Comparison of ENCODE assay signal across 1 cellular context in genomic region chr3:47324278-47324865, GRCh38.
A peak's percentile ranks its signal among the peaks of the same experiment; 100 is the strongest.
TF ChIP-seq lines count a peak whose summit lies in the region.

No MANE protein-coding gene starts in this region.

TF ChIP-seq in HepG2, 621 proteins besides CTCF, POLR2A, EP300 and RAD21 (continued from another document and continues in another):
- no peak for TF ChIP-seq ZNF576 (CRISPR knock-in tag; IDR thresholded peaks at IDR 0.05)
- no peak for TF ChIP-seq ZNF543 (CRISPR knock-in tag; IDR thresholded peaks at IDR 0.05)
- TF ChIP-seq FOXC1 (CRISPR knock-in tag; IDR thresholded peaks at IDR 0.05; ENCODE audit: borderline replicate concordance) = no peak
- peak; percentile 45 for TF ChIP-seq SAP130 (CRISPR knock-in tag; IDR thresholded peaks at IDR 0.05; ENCODE audit: low read depth)
- no peak for TF ChIP-seq SPEN (CRISPR knock-in tag; IDR thresholded peaks at IDR 0.05; ENCODE audit: low read depth)
- no peak for TF ChIP-seq CREB1 (IDR thresholded peaks at IDR 0.05)
- no peak for TF ChIP-seq CREB1 (CRISPR knock-in tag; IDR thresholded peaks at IDR 0.05)
- no peak for TF ChIP-seq ETV6 (CRISPR knock-in tag; conservative IDR thresholded peaks at IDR 0.05)
- TF ChIP-seq SNRNP70 (IDR thresholded peaks at IDR 0.05; ENCODE audit: low read depth, low read length) = no peak
- no peak for TF ChIP-seq SP1 (IDR thresholded peaks at IDR 0.05)
- TF ChIP-seq SP1 (CRISPR knock-in tag; IDR thresholded peaks at IDR 0.05) = no peak
- no peak for TF ChIP-seq GMEB2 (CRISPR knock-in tag; IDR thresholded peaks at IDR 0.05; ENCODE audit: low read depth)
- no peak for TF ChIP-seq ZNF879 (CRISPR knock-in tag; IDR thresholded peaks at IDR 0.05)
- TF ChIP-seq SP2 (CRISPR knock-in tag; IDR thresholded peaks at IDR 0.05) = no peak
- TF ChIP-seq HOXA9 (CRISPR knock-in tag; IDR thresholded peaks at IDR 0.05; ENCODE audit: borderline replicate concordance) = no peak
- TF ChIP-seq NRL (CRISPR knock-in tag; IDR thresholded peaks at IDR 0.05; ENCODE audit: borderline replicate concordance) = no peak
- TF ChIP-seq KDM5A (IDR thresholded peaks at IDR 0.05; ENCODE audit: borderline replicate concordance, low read length) = 0 out of 2 replicates have a peak, but pooled peaks have one; percentile 22
- TF ChIP-seq FOXK1 (CRISPR knock-in tag; IDR thresholded peaks at IDR 0.05; ENCODE audit: borderline replicate concordance, low read depth) = peak; percentile 41; the same call in 1 of the 2 replicates
- TF ChIP-seq, protein P1, sequence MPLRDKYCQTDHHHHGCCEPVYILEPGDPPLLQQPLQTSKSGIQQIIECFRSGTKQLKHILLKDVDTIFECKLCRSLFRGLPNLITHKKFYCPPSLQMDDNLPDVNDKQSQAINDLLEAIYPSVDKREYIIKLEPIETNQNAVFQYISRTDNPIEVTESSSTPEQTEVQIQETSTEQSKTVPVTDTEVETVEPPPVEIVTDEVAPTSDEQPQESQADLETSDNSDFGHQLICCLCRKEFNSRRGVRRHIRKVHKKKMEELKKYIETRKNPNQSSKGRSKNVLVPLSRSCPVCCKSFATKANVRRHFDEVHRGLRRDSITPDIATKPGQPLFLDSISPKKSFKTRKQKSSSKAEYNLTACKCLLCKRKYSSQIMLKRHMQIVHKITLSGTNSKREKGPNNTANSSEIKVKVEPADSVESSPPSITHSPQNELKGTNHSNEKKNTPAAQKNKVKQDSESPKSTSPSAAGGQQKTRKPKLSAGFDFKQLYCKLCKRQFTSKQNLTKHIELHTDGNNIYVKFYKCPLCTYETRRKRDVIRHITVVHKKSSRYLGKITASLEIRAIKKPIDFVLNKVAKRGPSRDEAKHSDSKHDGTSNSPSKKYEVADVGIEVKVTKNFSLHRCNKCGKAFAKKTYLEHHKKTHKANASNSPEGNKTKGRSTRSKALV (CRISPR knock-in tag; IDR thresholded peaks at IDR 0.05) = 0 out of 2 replicates have a peak, but pooled peaks have one; percentile 30
- TF ChIP-seq FIP1L1 (IDR thresholded peaks at IDR 0.05; ENCODE audit: borderline replicate concordance, insufficient read depth, low read depth, low read length) = no peak
- no peak for TF ChIP-seq TBX2 (CRISPR knock-in tag; IDR thresholded peaks at IDR 0.05; ENCODE audit: borderline replicate concordance)
- TF ChIP-seq, protein P2, sequence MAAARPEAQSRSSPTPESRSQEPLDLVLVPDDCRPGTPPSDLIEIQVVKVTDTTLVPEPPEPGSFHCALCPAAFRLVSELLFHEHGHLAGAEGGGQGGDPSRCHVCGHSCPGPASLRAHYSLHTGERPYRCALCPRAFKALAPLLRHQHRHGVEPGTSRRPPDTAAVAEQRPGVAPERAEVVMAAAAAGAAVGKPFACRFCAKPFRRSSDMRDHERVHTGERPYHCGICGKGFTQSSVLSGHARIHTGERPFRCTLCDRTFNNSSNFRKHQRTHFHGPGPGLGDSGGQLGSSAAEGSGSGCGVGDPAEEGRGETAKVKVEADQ (CRISPR knock-in tag; IDR thresholded peaks at IDR 0.05; ENCODE audit: borderline replicate concordance) = no peak
- no peak for TF ChIP-seq ESRRA (CRISPR knock-in tag; IDR thresholded peaks at IDR 0.05; ENCODE audit: low read depth)
- TF ChIP-seq RBM39 (IDR thresholded peaks at IDR 0.05; ENCODE audit: low read depth, low read length, poor library complexity, severe bottlenecking) = no peak
- no peak for TF ChIP-seq ZBTB8A (CRISPR knock-in tag; IDR thresholded peaks at IDR 0.05; ENCODE audit: borderline replicate concordance, low read depth)
- TF ChIP-seq ASH2L (IDR thresholded peaks at IDR 0.05; ENCODE audit: insufficient read length, low read depth, low read length) = no peak
- no peak for TF ChIP-seq SIX1 (CRISPR knock-in tag; IDR thresholded peaks at IDR 0.05; ENCODE audit: borderline replicate concordance)
- TF ChIP-seq BCL6 (CRISPR knock-in tag; IDR thresholded peaks at IDR 0.05) = 0 out of 2 replicates have a peak, but pooled peaks have one; percentile 19
- TF ChIP-seq FOXA3 (CRISPR knock-in tag; IDR thresholded peaks at IDR 0.05) = peak; percentile 75
- TF ChIP-seq FOXA1 (IDR thresholded peaks at IDR 0.05) = no peak
- TF ChIP-seq FOXA1 (CRISPR knock-in tag; IDR thresholded peaks at IDR 0.05) = peak; percentile 76
- TF ChIP-seq ATF1 (CRISPR knock-in tag; IDR thresholded peaks at IDR 0.05) = 0 out of 2 replicates have a peak, but pooled peaks have one; percentile 21
- TF ChIP-seq ZBTB44 (CRISPR knock-in tag; IDR thresholded peaks at IDR 0.05) = no peak
- no peak for TF ChIP-seq MXD3 (CRISPR knock-in tag; IDR thresholded peaks at IDR 0.05)
- no peak for TF ChIP-seq SRF (IDR thresholded peaks at IDR 0.05; ENCODE audit: low read depth, low read length)
- TF ChIP-seq SMC3 (IDR thresholded peaks at IDR 0.05; ENCODE audit: low read length) = peak; percentile 83
- no peak for TF ChIP-seq ZFP37 (CRISPR knock-in tag; IDR thresholded peaks at IDR 0.05; ENCODE audit: borderline replicate concordance)
- no peak for TF ChIP-seq SNAI1 (CRISPR knock-in tag; IDR thresholded peaks at IDR 0.05; ENCODE audit: borderline replicate concordance)
- TF ChIP-seq NFYC (CRISPR knock-in tag; IDR thresholded peaks at IDR 0.05) = no peak
- TF ChIP-seq AHDC1 (CRISPR knock-in tag; IDR thresholded peaks at IDR 0.05; ENCODE audit: borderline replicate concordance) = no peak
- TF ChIP-seq ZNF138 (CRISPR knock-in tag; IDR thresholded peaks at IDR 0.05; ENCODE audit: low read depth) = no peak
- TF ChIP-seq ZNF484 (CRISPR knock-in tag; IDR thresholded peaks at IDR 0.05; ENCODE audit: borderline replicate concordance, low read depth) = no peak
- TF ChIP-seq, protein P3, sequence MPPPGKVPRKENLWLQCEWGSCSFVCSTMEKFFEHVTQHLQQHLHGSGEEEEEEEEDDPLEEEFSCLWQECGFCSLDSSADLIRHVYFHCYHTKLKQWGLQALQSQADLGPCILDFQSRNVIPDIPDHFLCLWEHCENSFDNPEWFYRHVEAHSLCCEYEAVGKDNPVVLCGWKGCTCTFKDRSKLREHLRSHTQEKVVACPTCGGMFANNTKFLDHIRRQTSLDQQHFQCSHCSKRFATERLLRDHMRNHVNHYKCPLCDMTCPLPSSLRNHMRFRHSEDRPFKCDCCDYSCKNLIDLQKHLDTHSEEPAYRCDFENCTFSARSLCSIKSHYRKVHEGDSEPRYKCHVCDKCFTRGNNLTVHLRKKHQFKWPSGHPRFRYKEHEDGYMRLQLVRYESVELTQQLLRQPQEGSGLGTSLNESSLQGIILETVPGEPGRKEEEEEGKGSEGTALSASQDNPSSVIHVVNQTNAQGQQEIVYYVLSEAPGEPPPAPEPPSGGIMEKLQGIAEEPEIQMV (CRISPR knock-in tag; IDR thresholded peaks at IDR 0.05; ENCODE audit: low read depth) = no peak
- no peak for TF ChIP-seq ZNF83 (CRISPR knock-in tag; IDR thresholded peaks at IDR 0.05; ENCODE audit: borderline replicate concordance)
- TF ChIP-seq GATAD2A (CRISPR knock-in tag; IDR thresholded peaks at IDR 0.05) = no peak
- no peak for TF ChIP-seq ZNF589 (CRISPR knock-in tag; conservative IDR thresholded peaks at IDR 0.05)
- TF ChIP-seq MXI1 (IDR thresholded peaks at IDR 0.05; ENCODE audit: borderline replicate concordance, low read depth, low read length) = no peak
- no peak for TF ChIP-seq ZNF788 (CRISPR knock-in tag; IDR thresholded peaks at IDR 0.05; ENCODE audit: borderline replicate concordance)
- TF ChIP-seq ZSCAN9 (CRISPR knock-in tag; IDR thresholded peaks at IDR 0.05; ENCODE audit: borderline replicate concordance) = no peak
- TF ChIP-seq TOPORS (CRISPR knock-in tag; IDR thresholded peaks at IDR 0.05) = no peak
- TF ChIP-seq, protein P4, sequence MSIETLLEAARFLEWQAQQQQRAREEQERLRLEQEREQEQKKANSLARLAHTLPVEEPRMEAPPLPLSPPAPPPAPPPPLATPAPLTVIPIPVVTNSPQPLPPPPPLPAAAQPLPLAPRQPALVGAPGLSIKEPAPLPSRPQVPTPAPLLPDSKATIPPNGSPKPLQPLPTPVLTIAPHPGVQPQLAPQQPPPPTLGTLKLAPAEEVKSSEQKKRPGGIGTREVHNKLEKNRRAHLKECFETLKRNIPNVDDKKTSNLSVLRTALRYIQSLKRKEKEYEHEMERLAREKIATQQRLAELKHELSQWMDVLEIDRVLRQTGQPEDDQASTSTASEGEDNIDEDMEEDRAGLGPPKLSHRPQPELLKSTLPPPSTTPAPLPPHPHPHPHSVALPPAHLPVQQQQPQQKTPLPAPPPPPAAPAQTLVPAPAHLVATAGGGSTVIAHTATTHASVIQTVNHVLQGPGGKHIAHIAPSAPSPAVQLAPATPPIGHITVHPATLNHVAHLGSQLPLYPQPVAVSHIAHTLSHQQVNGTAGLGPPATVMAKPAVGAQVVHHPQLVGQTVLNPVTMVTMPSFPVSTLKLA (IDR thresholded peaks at IDR 0.05) = no peak
- TF ChIP-seq, protein P5, sequence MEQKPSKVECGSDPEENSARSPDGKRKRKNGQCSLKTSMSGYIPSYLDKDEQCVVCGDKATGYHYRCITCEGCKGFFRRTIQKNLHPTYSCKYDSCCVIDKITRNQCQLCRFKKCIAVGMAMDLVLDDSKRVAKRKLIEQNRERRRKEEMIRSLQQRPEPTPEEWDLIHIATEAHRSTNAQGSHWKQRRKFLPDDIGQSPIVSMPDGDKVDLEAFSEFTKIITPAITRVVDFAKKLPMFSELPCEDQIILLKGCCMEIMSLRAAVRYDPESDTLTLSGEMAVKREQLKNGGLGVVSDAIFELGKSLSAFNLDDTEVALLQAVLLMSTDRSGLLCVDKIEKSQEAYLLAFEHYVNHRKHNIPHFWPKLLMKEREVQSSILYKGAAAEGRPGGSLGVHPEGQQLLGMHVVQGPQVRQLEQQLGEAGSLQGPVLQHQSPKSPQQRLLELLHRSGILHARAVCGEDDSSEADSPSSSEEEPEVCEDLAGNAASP (CRISPR knock-in tag; IDR thresholded peaks at IDR 0.05; ENCODE audit: borderline replicate concordance) = no peak
- TF ChIP-seq ZNF768 (CRISPR knock-in tag; IDR thresholded peaks at IDR 0.05) = no peak
- no peak for TF ChIP-seq MIER3 (CRISPR knock-in tag; IDR thresholded peaks at IDR 0.05; ENCODE audit: borderline replicate concordance)
- no peak for TF ChIP-seq NFKB2 (CRISPR knock-in tag; IDR thresholded peaks at IDR 0.05; ENCODE audit: borderline replicate concordance)
- TF ChIP-seq NR2F6 (IDR thresholded peaks at IDR 0.05) = no peak
- TF ChIP-seq NR2F6 (CRISPR knock-in tag; IDR thresholded peaks at IDR 0.05) = no peak
